Comparison of ENCODE assay signal across 1 cellular context in genomic region chr17:58224315-58224714, GRCh38.
TF ChIP-seq lines count a peak whose summit lies in the region.

No MANE protein-coding gene starts in this region.

TF ChIP-seq in K562, 482 proteins besides CTCF, POLR2A, EP300 and RAD21 (continued from another document):
- TF ChIP-seq ID3 (CRISPR knock-in tag; IDR thresholded peaks at IDR 0.05) = no peak
- TF ChIP-seq ID3 (tag; IDR thresholded peaks at IDR 0.05) = no peak
- peak; percentile 72; the same call in 1 of the 2 replicates for TF ChIP-seq SMARCE1 (IDR thresholded peaks at IDR 0.05)
- peak; percentile 33; the same call in 1 of the 2 replicates for TF ChIP-seq C11orf30 (IDR thresholded peaks at IDR 0.05; ENCODE audit: low read depth)
- no peak for TF ChIP-seq HDGF (IDR thresholded peaks at IDR 0.05)
